Comparison of ENCODE assay signal across 13 cellular contexts in genomic region chr4:87985887-87986200, GRCh38. TPM values are rescaled to one million over a fixed set of nuclear protein-coding genes. Genes with fewer than 3 reads are reported as not detected.
"Had no signal": no experiment of that assay in that cellular context is flagged by ENCODE, and none has a peak within 500 bp of the region (broad histone marks: within the 10 kb centered on the region; RNA-seq: fewer than 3 reads in every experiment).

No MANE protein-coding gene starts in this region.

- H3K9me3 ChIP-seq: body of pancreas, tibial nerve had no signal

- H3K4me3 Mint-ChIP-seq: activated CD8-positive, alpha-beta memory T cell treated with anti-CD3 and anti-CD28 coated beads, Interleukin-2, amount 10 ng/mL, durations not matched to agents 7 days and 5 days; activated naive CD4-positive, alpha-beta T cell treated with anti-CD3 and anti-CD28 coated beads, Interleukin-2, amount 50 U/mL, for 24 hours; activated T-cell treated with anti-CD3 and anti-CD28 coated beads, Interleukin-2, amount 50 U/mL, for 24 hours; effector memory CD8-positive, alpha-beta T cell; mesothelial cell of epicardium; stimulated activated memory B cell treated with anti-CD40 and anti-IgM and Interleukin-4, amounts not matched to agents 10 μg/mL and 1 μg/mL and 100 μg/mL, for 72 hours had no signal

- H3K4me1 ChIP-seq: body of pancreas had no signal

- H3K27ac ChIP-seq: epithelial cell of prostate, hepatocyte, tibial nerve had no signal

- H3K4me1 Mint-ChIP-seq: activated naive CD4-positive, alpha-beta T cell treated with anti-CD3 and anti-CD28 coated beads, Interleukin-2, amount 50 U/mL, for 24 hours; stimulated activated memory B cell treated with anti-CD40 and anti-IgM and Interleukin-4, amounts not matched to agents 10 μg/mL and 1 μg/mL and 100 μg/mL, for 72 hours had no signal

- H3K36me3 Mint-ChIP-seq: activated CD8-positive, alpha-beta memory T cell treated with anti-CD3 and anti-CD28 coated beads, Interleukin-2, amount 10 ng/mL, durations not matched to agents 7 days and 5 days; activated naive CD4-positive, alpha-beta T cell treated with anti-CD3 and anti-CD28 coated beads, Interleukin-2, amount 50 U/mL, for 24 hours; mesothelial cell of epicardium; stimulated activated memory B cell treated with anti-CD40 and anti-IgM and Interleukin-4, amounts not matched to agents 10 μg/mL and 1 μg/mL and 100 μg/mL, for 72 hours had no signal

- H3K27me3 ChIP-seq: body of pancreas, hepatocyte, tibial nerve had no signal

- H3K27ac Mint-ChIP-seq: activated CD8-positive, alpha-beta memory T cell treated with anti-CD3 and anti-CD28 coated beads, Interleukin-2, amount 10 ng/mL, durations not matched to agents 7 days and 5 days; activated naive CD4-positive, alpha-beta T cell treated with anti-CD3 and anti-CD28 coated beads, Interleukin-2, amount 50 U/mL, for 24 hours; activated T-cell treated with anti-CD3 and anti-CD28 coated beads, Interleukin-2, amount 50 U/mL, for 24 hours; effector memory CD8-positive, alpha-beta T cell; mesothelial cell of epicardium; stimulated activated memory B cell treated with anti-CD40 and anti-IgM and Interleukin-4, amounts not matched to agents 10 μg/mL and 1 μg/mL and 100 μg/mL, for 72 hours had no signal

- DNase-seq: activated effector memory CD4-positive, alpha-beta T cell treated with Interleukin-2 at 50 U/mL for 16 hours; cortex of kidney had no signal

- H3K36me3 ChIP-seq: tibial nerve had no signal

- H3K4me3 ChIP-seq: body of pancreas, hepatocyte, tibial nerve had no signal

- H3K9me3 Mint-ChIP-seq: activated naive CD4-positive, alpha-beta T cell treated with anti-CD3 and anti-CD28 coated beads, Interleukin-2, amount 50 U/mL, for 24 hours; activated T-cell treated with anti-CD3 and anti-CD28 coated beads, Interleukin-2, amount 50 U/mL, for 24 hours; effector memory CD8-positive, alpha-beta T cell; mesothelial cell of epicardium; stimulated activated memory B cell treated with anti-CD40 and anti-IgM and Interleukin-4, amounts not matched to agents 10 μg/mL and 1 μg/mL and 100 μg/mL, for 72 hours had no signal

RNA-seq across cellular contexts. Expression of gene SPP1, which starts 10.3 kb away (rescaled TPM):
- total RNA-seq: myocyte had no signal
